Comparison of ENCODE assay signal across 8 cellular contexts in genomic region chr5:78359455-78359830, GRCh38. TPM values are rescaled to one million over a fixed set of nuclear protein-coding genes. Genes with fewer than 3 reads are reported as not detected.
DNase-seq lines count a peak whose midpoint lies in the region; ATAC-seq and TF ChIP-seq lines count a peak whose summit lies in the region.
"Not testable (repeated sequence)": the region's sequence is repeated elsewhere in the genome, so short reads cannot be mapped to it uniquely, and the experiment has no call there.

No MANE protein-coding gene starts in this region.

- H2AFZ ChIP-seq in trophoblast cell (ENCODE audit: insufficient read depth, low read length, poor library complexity) = peak overlapping the region; percentile 100

- H3K36me3 Mint-ChIP-seq in CD4-positive, alpha-beta memory T cell = peaks cover 0 to 15% of the 10 kb centered on the region in 2 donors
- H3K36me3 Mint-ChIP-seq in activated CD4-positive, alpha-beta T cell treated with anti-CD3 and anti-CD28 coated beads, Interleukin-2, amount 10 ng/mL, durations not matched to agents 7 days and 5 days (ENCODE audit: low read depth) = peaks cover 17% of the 10 kb centered on the region
- H3K36me3 Mint-ChIP-seq in MCF 10A (ENCODE audit: insufficient read depth, unreplicated experiment) = not testable (repeated sequence)

- whole genome bisulfite sequencing in trophoblast cell (ENCODE audit: extremely low coverage, insufficient coverage, insufficient read length) = no CpG with 5 or more reads among the region's 19 CpGs
- 83 to 84% methylated on average over 19 of the region's 19 CpGs for WGBS in thyroid gland, 2 donors

- CTCF ChIA-PET in CD4-positive, alpha-beta memory T cell (lab: Charles Lee; ENCODE audit: partially characterized antibody) = interaction anchor here (1.1 to 5.4 kb wide), 3 partner anchors 24 to 64 kb away, joined by 4 to 99 read pairs (median 17); partner anchors contain the start of gene AP3B1
- CTCF ChIA-PET in activated CD4-positive, alpha-beta T cell treated with anti-CD3 and anti-CD28 coated beads, Interleukin-2, amount 10 ng/mL, durations not matched to agents 7 days and 5 days (lab: Charles Lee) = interaction anchor here (0.9 to 1.6 kb wide), 4 partner anchors 14 to 67 kb away, joined by 3 to 6 read pairs (median 4); no protein-coding TSS in a partner anchor
- CTCF ChIA-PET in MCF 10A (lab: Yijun Ruan, JAX) = interaction anchor here (0.6 to 2.0 kb wide), 10 partner anchors 12 to 268 kb away, joined by 3 to 10 read pairs (median 4); no protein-coding TSS in a partner anchor

- H3K18ac ChIP-seq in trophoblast cell (ENCODE audit: low read length) = not testable (repeated sequence)

- POLR2A ChIA-PET in CD4-positive, alpha-beta memory T cell (lab: Charles Lee; ENCODE audit: partially characterized antibody) = interaction anchor here (0.6 to 5.5 kb wide), 9 partner anchors 9 to 1329 kb away, joined by 3 to 274 read pairs (median 3); partner anchors contain the start of genes AGGF1, AP3B1, ARSB and WDR41
- POLR2A ChIA-PET in activated CD4-positive, alpha-beta T cell treated with anti-CD3 and anti-CD28 coated beads, Interleukin-2, amount 10 ng/mL, durations not matched to agents 7 days and 5 days (lab: Charles Lee) = interaction anchor here (0.5 to 1.9 kb wide), 3 partner anchors 9 to 65 kb away, joined by 3 to 20 read pairs (median 8); partner anchors contain the start of gene AP3B1
- POLR2A ChIA-PET in MCF 10A (lab: Yijun Ruan, JAX) = interaction anchor here (0.6 to 2.8 kb wide), 10 partner anchors 9 to 368 kb away, joined by 3 to 139 read pairs (median 5); partner anchors contain the start of gene AP3B1

- not testable (repeated sequence) for H2AK5ac ChIP-seq in trophoblast cell (ENCODE audit: low read length)

- peak overlapping the region; percentile 99 for H4K8ac ChIP-seq in trophoblast cell (ENCODE audit: low read depth, low read length)

- H2BK120ac ChIP-seq in trophoblast cell (ENCODE audit: insufficient read depth, low read length, poor library complexity) = not testable (repeated sequence)

- intact Hi-C loops in CD4-positive, alpha-beta memory T cell (cut with micrococcal nuclease); MCF 10A (cut with micrococcal nuclease); lower lobe of right lung (cut with DNase I); thyroid gland (cut with DNase I): not testable (repeated sequence)

- H2BK12ac ChIP-seq in trophoblast cell (ENCODE audit: low read length) = not testable (repeated sequence)

- TF ChIP-seq CTCF in LNCaP clone FGC (IDR thresholded peaks at IDR 0.05; ENCODE audit: control insufficient read depth, extremely low read depth, insufficient read depth); MCF 10A (IDR thresholded peaks at IDR 0.05; ENCODE audit: unreplicated experiment); fibroblast of pulmonary artery (IDR thresholded peaks at IDR 0.05; ENCODE audit: low read length, missing control alignments); lower lobe of right lung (IDR thresholded peaks at IDR 0.05); thyroid gland (IDR thresholded peaks at IDR 0.05): not testable (repeated sequence)

- not testable (repeated sequence) for H3K27me3 ChIP-seq in CD4-positive, alpha-beta memory T cell (ENCODE audit: insufficient read depth, low read length); lower lobe of right lung (ENCODE audit: low read depth); trophoblast cell (ENCODE audit: insufficient read depth, low read length); thyroid gland

- H3K4me3 ChIP-seq in CD4-positive, alpha-beta memory T cell (ENCODE audit: low read length in 2 of 2) = peak overlapping the region; percentile 91 to 97
- peak overlapping the region; percentile 91 for H3K4me3 ChIP-seq in LNCaP clone FGC (ENCODE audit: low read depth, low read length)
- H3K4me3 ChIP-seq in fibroblast of pulmonary artery (replicated peaks; ENCODE audit: low read depth, low read length) = peak overlapping the region; percentile 95
- H3K4me3 ChIP-seq in lower lobe of right lung = peak overlapping the region; percentile 98
- H3K4me3 ChIP-seq in trophoblast cell (ENCODE audit: low read depth, low read length) = peak overlapping the region; percentile 98
- peak overlapping the region; percentile 86 to 96 (median 94) for H3K4me3 ChIP-seq in thyroid gland (replicated peaks in 1 of 3)

- peak overlapping the region; percentile 97 for H4K12ac ChIP-seq in trophoblast cell (ENCODE audit: low read depth, low read length)

- H3K27me3 Mint-ChIP-seq in CD4-positive, alpha-beta memory T cell; activated CD4-positive, alpha-beta T cell treated with anti-CD3 and anti-CD28 coated beads, Interleukin-2, amount 10 ng/mL, durations not matched to agents 7 days and 5 days; MCF 10A (ENCODE audit: insufficient read depth, unreplicated experiment): not testable (repeated sequence)

- H3K4me1 Mint-ChIP-seq in CD4-positive, alpha-beta memory T cell = peaks cover 30 to 75% (median 46%) of the 10 kb centered on the region in 4 donors
- peaks cover 32% of the 10 kb centered on the region for H3K4me1 Mint-ChIP-seq in activated CD4-positive, alpha-beta T cell treated with anti-CD3 and anti-CD28 coated beads, Interleukin-2, amount 10 ng/mL, durations not matched to agents 7 days and 5 days
- peaks cover 31% of the 10 kb centered on the region for H3K4me1 Mint-ChIP-seq in MCF 10A (ENCODE audit: insufficient read depth, unreplicated experiment)

- ATAC-seq in lower lobe of right lung = not testable (repeated sequence)

- H3K4me2 ChIP-seq in trophoblast cell (ENCODE audit: low read length) = peak overlapping the region; percentile 53

- not testable (repeated sequence) for H3K79me1 ChIP-seq in trophoblast cell (ENCODE audit: low read length)

- DNase-seq in CD4-positive, alpha-beta memory T cell; LNCaP clone FGC (ENCODE audit: low read depth); activated CD4-positive, alpha-beta T cell treated with anti-CD3 and anti-CD28 coated beads, Interleukin-2, amount 10 ng/mL, durations not matched to agents 7 days and 5 days; MCF 10A (ENCODE audit: unreplicated experiment); fibroblast of pulmonary artery (ENCODE audit: low read depth); lower lobe of right lung; trophoblast cell; thyroid gland: not testable (repeated sequence)

- H2BK5ac ChIP-seq in trophoblast cell (ENCODE audit: low read depth, low read length, poor library complexity) = not testable (repeated sequence)

- peak overlapping the region; percentile 92 to 98 (median 95) for H3K4me3 Mint-ChIP-seq in CD4-positive, alpha-beta memory T cell
- H3K4me3 Mint-ChIP-seq in activated CD4-positive, alpha-beta T cell treated with anti-CD3 and anti-CD28 coated beads, Interleukin-2, amount 10 ng/mL, durations not matched to agents 7 days and 5 days = peak overlapping the region; percentile 97
- H3K4me3 Mint-ChIP-seq in MCF 10A (ENCODE audit: unreplicated experiment) = peak overlapping the region; percentile 97

- not testable (repeated sequence) for H3K9ac ChIP-seq in trophoblast cell (ENCODE audit: low read length)

- H3K27ac Mint-ChIP-seq in CD4-positive, alpha-beta memory T cell = peak overlapping the region; percentile 85 to 98 (median 95)
- H3K27ac Mint-ChIP-seq in activated CD4-positive, alpha-beta T cell treated with anti-CD3 and anti-CD28 coated beads, Interleukin-2, amount 10 ng/mL, durations not matched to agents 7 days and 5 days = peak overlapping the region; percentile 99
- H3K27ac Mint-ChIP-seq in MCF 10A (ENCODE audit: low read depth, unreplicated experiment) = peak overlapping the region; percentile 95

- H3K4me1 ChIP-seq in CD4-positive, alpha-beta memory T cell (ENCODE audit: insufficient read depth, low read length) = peaks cover 44% of the 10 kb centered on the region
- peaks cover 29% of the 10 kb centered on the region for H3K4me1 ChIP-seq in lower lobe of right lung
- H3K4me1 ChIP-seq in trophoblast cell (ENCODE audit: control insufficient read depth in 1 of 2, insufficient read depth in 2 of 2, low read length in 2 of 2) = not testable (repeated sequence)
- peaks cover 9 to 22% of the 10 kb centered on the region in 2 donors for H3K4me1 ChIP-seq in thyroid gland

- TF ChIP-seq POLR2A in thyroid gland (IDR thresholded peaks at IDR 0.05) = not testable (repeated sequence)

- not testable (repeated sequence) for H3K4ac ChIP-seq in trophoblast cell (ENCODE audit: low read depth, low read length)

- not testable (repeated sequence) for H3K9me3 ChIP-seq in CD4-positive, alpha-beta memory T cell (ENCODE audit: control insufficient read depth in 1 of 2, low read length in 2 of 2); lower lobe of right lung; trophoblast cell (ENCODE audit: insufficient read depth, low read depth, low read length); thyroid gland

- not testable (repeated sequence) for H3K9me3 Mint-ChIP-seq in CD4-positive, alpha-beta memory T cell; activated CD4-positive, alpha-beta T cell treated with anti-CD3 and anti-CD28 coated beads, Interleukin-2, amount 10 ng/mL, durations not matched to agents 7 days and 5 days; MCF 10A (ENCODE audit: unreplicated experiment)

- H3K14ac ChIP-seq in trophoblast cell (ENCODE audit: low read length) = peak overlapping the region; percentile 42

- H3K36me3 ChIP-seq in CD4-positive, alpha-beta memory T cell (ENCODE audit: insufficient read depth, low read length); lower lobe of right lung; trophoblast cell (ENCODE audit: control insufficient read depth in 1 of 2, insufficient read depth in 2 of 2, low read length in 2 of 2); thyroid gland: not testable (repeated sequence)

- H3K27ac ChIP-seq in CD4-positive, alpha-beta memory T cell (ENCODE audit: low read depth, low read length) = peak overlapping the region; percentile 91
- H3K27ac ChIP-seq in lower lobe of right lung = peak overlapping the region; percentile 95
- H3K27ac ChIP-seq in trophoblast cell (ENCODE audit: low read depth, low read length) = not testable (repeated sequence)
- peak overlapping the region in 2 of 3 donors; percentile 91 to 93 for H3K27ac ChIP-seq in thyroid gland

- H3K79me2 ChIP-seq in trophoblast cell (ENCODE audit: control insufficient read depth, insufficient read depth, low read length, poor library complexity) = peaks cover 11% of the 10 kb centered on the region

- not testable (repeated sequence) for H3K23ac ChIP-seq in trophoblast cell (ENCODE audit: low read length)

- BruUV-seq in MCF 10A (replicated peaks; lab: Mats Ljungman, UMichigan) = not testable (repeated sequence)

- H4K91ac ChIP-seq in trophoblast cell (ENCODE audit: low read depth, low read length) = peak overlapping the region; percentile 99

RNA-seq across cellular contexts. Expression of gene SCAMP1, which starts 1.0 kb away (rescaled TPM):
- total RNA-seq in CD4-positive, alpha-beta memory T cell = 10 to 100 TPM; 28.9 to 29.7 TPM
- polyA plus RNA-seq in CD4-positive, alpha-beta memory T cell = 10 to 100 TPM; 33.8 to 38.3 TPM
- total RNA-seq in activated CD4-positive, alpha-beta T cell treated with anti-CD3 and anti-CD28 coated beads, Interleukin-2, amount 10 ng/mL, durations not matched to agents 7 days and 5 days = 10 to 100 TPM; 17.4 to 19.3 TPM
- total RNA-seq in MCF 10A (2022) = 26.1 and 29.3 TPM in 2 replicates
- total RNA-seq in lower lobe of right lung = 42.8 TPM
- polyA plus RNA-seq in trophoblast cell (2013) = 16.7 and 18.6 TPM in 2 replicates
- 10 to 100 TPM; 45.0 to 56.1 (median 49.9) TPM for total RNA-seq in thyroid gland
